Comparison of ENCODE assay signal across 1 cellular context in the genomic region with DNA sequence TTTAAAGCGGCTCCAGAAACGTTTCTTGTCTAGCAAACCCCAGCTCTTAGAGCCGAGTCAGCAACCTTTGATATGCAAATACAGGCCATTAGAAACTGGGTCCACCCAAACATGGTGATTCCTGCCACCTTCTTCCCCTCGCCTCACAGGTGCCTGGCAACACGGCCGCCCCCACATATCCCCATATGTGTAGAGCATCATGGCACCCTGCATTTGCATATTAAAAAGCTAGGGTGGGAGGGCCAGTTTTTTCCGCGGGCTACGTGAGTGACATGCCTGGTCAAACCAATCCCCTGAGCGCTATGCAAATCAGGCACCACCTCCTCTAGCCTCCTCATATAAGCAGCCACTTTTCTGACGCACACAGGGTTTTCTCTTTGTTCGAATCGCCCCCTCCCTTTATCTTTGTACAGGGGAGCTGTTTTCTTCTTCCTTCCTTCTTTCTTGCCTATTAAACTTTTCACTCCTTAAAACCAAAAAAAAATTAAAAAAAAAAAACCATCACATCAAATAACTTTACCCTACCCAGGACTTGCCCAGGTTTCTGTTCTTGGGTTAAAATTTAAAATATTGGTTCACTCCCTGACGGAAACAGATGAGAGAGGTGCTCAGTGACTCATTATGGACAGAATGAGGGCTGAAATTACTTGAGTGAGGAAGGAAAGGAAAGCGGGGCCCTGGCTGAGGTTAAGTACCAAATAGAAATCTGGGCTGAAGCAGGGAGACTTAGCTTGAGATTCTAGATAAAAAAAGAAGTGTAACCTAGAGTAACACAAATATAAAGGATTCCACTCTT.
TF ChIP-seq lines count a peak whose summit lies in the region.

No MANE protein-coding gene starts in this region.

TF ChIP-seq in GM12878, 131 proteins besides CTCF, POLR2A, EP300 and RAD21:
- TF ChIP-seq, protein P1, sequence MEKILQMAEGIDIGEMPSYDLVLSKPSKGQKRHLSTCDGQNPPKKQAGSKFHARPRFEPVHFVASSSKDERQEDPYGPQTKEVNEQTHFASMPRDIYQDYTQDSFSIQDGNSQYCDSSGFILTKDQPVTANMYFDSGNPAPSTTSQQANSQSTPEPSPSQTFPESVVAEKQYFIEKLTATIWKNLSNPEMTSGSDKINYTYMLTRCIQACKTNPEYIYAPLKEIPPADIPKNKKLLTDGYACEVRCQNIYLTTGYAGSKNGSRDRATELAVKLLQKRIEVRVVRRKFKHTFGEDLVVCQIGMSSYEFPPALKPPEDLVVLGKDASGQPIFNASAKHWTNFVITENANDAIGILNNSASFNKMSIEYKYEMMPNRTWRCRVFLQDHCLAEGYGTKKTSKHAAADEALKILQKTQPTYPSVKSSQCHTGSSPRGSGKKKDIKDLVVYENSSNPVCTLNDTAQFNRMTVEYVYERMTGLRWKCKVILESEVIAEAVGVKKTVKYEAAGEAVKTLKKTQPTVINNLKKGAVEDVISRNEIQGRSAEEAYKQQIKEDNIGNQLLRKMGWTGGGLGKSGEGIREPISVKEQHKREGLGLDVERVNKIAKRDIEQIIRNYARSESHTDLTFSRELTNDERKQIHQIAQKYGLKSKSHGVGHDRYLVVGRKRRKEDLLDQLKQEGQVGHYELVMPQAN (conservative IDR thresholded peaks at IDR 0.05), result no peak
- TF ChIP-seq ETV6 (conservative IDR thresholded peaks at IDR 0.05 in 1 of 2, IDR thresholded peaks at IDR 0.05 in 1 of 2; ENCODE audit: borderline replicate concordance in 1 of 2, low read depth in 1 of 2), result 0 out of 4 replicates have a peak, but pooled peaks of 1 of the 2 experiments have one; percentile 51
- no peak for TF ChIP-seq SUPT20H (IDR thresholded peaks at IDR 0.05; ENCODE audit: borderline replicate concordance, control insufficient read depth, low read depth, low read length)
- TF ChIP-seq JUNB (IDR thresholded peaks at IDR 0.05), result peak; percentile 65
- TF ChIP-seq YY1 (IDR thresholded peaks at IDR 0.05; ENCODE audit: low read depth, low read length), result peak; percentile 40; the same call in 1 of the 2 replicates
- TF ChIP-seq, protein P2, sequence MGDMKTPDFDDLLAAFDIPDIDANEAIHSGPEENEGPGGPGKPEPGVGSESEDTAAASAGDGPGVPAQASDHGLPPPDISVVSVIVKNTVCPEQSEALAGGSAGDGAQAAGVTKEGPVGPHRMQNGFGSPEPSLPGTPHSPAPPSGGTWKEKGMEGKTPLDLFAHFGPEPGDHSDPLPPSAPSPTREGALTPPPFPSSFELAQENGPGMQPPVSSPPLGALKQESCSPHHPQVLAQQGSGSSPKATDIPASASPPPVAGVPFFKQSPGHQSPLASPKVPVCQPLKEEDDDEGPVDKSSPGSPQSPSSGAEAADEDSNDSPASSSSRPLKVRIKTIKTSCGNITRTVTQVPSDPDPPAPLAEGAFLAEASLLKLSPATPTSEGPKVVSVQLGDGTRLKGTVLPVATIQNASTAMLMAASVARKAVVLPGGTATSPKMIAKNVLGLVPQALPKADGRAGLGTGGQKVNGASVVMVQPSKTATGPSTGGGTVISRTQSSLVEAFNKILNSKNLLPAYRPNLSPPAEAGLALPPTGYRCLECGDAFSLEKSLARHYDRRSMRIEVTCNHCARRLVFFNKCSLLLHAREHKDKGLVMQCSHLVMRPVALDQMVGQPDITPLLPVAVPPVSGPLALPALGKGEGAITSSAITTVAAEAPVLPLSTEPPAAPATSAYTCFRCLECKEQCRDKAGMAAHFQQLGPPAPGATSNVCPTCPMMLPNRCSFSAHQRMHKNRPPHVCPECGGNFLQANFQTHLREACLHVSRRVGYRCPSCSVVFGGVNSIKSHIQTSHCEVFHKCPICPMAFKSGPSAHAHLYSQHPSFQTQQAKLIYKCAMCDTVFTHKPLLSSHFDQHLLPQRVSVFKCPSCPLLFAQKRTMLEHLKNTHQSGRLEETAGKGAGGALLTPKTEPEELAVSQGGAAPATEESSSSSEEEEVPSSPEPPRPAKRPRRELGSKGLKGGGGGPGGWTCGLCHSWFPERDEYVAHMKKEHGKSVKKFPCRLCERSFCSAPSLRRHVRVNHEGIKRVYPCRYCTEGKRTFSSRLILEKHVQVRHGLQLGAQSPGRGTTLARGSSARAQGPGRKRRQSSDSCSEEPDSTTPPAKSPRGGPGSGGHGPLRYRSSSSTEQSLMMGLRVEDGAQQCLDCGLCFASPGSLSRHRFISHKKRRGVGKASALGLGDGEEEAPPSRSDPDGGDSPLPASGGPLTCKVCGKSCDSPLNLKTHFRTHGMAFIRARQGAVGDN (IDR thresholded peaks at IDR 0.05), result no peak
- TF ChIP-seq, protein P3, sequence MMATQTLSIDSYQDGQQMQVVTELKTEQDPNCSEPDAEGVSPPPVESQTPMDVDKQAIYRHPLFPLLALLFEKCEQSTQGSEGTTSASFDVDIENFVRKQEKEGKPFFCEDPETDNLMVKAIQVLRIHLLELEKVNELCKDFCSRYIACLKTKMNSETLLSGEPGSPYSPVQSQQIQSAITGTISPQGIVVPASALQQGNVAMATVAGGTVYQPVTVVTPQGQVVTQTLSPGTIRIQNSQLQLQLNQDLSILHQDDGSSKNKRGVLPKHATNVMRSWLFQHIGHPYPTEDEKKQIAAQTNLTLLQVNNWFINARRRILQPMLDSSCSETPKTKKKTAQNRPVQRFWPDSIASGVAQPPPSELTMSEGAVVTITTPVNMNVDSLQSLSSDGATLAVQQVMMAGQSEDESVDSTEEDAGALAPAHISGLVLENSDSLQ (IDR thresholded peaks at IDR 0.05), result peak; percentile 52
- TF ChIP-seq, protein P4, sequence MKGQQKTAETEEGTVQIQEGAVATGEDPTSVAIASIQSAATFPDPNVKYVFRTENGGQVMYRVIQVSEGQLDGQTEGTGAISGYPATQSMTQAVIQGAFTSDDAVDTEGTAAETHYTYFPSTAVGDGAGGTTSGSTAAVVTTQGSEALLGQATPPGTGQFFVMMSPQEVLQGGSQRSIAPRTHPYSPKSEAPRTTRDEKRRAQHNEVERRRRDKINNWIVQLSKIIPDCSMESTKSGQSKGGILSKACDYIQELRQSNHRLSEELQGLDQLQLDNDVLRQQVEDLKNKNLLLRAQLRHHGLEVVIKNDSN (IDR thresholded peaks at IDR 0.05; ENCODE audit: borderline replicate concordance, extremely low read length, insufficient read depth, low read depth, low read length), result no peak
- TF ChIP-seq SRF (IDR thresholded peaks at IDR 0.05; ENCODE audit: low read depth in 2 of 2, low read length in 2 of 2), result peak; percentile 33 to 73; a peak in 2 of 4 replicates
- TF ChIP-seq, protein P5, sequence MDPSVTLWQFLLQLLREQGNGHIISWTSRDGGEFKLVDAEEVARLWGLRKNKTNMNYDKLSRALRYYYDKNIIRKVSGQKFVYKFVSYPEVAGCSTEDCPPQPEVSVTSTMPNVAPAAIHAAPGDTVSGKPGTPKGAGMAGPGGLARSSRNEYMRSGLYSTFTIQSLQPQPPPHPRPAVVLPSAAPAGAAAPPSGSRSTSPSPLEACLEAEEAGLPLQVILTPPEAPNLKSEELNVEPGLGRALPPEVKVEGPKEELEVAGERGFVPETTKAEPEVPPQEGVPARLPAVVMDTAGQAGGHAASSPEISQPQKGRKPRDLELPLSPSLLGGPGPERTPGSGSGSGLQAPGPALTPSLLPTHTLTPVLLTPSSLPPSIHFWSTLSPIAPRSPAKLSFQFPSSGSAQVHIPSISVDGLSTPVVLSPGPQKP (IDR thresholded peaks at IDR 0.05; ENCODE audit: low read depth, low read length), result no peak
- peak in 1 of 2 experiments; percentile 66; a peak in 2 of 3 replicates for TF ChIP-seq EGR1 (IDR thresholded peaks at IDR 0.05; ENCODE audit: borderline replicate concordance in 1 of 2, low read depth in 2 of 2, low read length in 2 of 2)
- TF ChIP-seq, protein P6, sequence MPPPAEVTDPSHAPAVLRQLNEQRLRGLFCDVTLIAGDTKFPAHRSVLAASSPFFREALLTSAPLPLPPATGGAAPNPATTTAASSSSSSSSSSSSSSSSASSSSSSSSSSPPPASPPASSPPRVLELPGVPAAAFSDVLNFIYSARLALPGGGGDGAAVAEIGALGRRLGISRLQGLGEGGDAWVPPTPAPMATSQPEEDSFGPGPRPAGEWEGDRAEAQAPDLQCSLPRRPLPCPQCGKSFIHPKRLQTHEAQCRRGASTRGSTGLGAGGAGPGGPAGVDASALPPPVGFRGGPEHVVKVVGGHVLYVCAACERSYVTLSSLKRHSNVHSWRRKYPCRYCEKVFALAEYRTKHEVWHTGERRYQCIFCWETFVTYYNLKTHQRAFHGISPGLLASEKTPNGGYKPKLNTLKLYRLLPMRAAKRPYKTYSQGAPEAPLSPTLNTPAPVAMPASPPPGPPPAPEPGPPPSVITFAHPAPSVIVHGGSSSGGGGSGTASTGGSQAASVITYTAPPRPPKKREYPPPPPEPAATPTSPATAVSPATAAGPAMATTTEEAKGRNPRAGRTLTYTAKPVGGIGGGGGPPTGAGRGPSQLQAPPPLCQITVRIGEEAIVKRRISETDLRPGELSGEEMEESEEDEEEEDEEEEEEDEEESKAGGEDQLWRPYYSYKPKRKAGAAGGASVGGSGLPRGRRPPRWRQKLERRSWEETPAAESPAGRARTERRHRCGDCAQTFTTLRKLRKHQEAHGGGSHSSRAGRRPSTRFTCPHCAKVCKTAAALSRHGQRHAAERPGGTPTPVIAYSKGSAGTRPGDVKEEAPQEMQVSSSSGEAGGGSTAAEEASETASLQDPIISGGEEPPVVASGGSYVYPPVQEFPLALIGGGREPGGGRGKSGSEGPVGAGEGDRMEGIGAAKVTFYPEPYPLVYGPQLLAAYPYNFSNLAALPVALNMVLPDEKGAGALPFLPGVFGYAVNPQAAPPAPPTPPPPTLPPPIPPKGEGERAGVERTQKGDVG (CRISPR knock-in tag; IDR thresholded peaks at IDR 0.05), result no peak
- TF ChIP-seq, protein P7, sequence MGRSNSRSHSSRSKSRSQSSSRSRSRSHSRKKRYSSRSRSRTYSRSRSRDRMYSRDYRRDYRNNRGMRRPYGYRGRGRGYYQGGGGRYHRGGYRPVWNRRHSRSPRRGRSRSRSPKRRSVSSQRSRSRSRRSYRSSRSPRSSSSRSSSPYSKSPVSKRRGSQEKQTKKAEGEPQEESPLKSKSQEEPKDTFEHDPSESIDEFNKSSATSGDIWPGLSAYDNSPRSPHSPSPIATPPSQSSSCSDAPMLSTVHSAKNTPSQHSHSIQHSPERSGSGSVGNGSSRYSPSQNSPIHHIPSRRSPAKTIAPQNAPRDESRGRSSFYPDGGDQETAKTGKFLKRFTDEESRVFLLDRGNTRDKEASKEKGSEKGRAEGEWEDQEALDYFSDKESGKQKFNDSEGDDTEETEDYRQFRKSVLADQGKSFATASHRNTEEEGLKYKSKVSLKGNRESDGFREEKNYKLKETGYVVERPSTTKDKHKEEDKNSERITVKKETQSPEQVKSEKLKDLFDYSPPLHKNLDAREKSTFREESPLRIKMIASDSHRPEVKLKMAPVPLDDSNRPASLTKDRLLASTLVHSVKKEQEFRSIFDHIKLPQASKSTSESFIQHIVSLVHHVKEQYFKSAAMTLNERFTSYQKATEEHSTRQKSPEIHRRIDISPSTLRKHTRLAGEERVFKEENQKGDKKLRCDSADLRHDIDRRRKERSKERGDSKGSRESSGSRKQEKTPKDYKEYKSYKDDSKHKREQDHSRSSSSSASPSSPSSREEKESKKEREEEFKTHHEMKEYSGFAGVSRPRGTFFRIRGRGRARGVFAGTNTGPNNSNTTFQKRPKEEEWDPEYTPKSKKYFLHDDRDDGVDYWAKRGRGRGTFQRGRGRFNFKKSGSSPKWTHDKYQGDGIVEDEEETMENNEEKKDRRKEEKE (IDR thresholded peaks at IDR 0.05), result no peak
- TF ChIP-seq EZH2 (IDR thresholded peaks at IDR 0.05; ENCODE audit: borderline replicate concordance, control insufficient read depth, low read depth, low read length), result no peak
- 0 out of 2 replicates have a peak, but pooled peaks have one; percentile 21 for TF ChIP-seq EED (IDR thresholded peaks at IDR 0.05; ENCODE audit: low read depth)
- TF ChIP-seq FOS (IDR thresholded peaks at IDR 0.05; ENCODE audit: borderline replicate concordance, extremely low read depth, insufficient read length), result no peak
- TF ChIP-seq RUNX3 (IDR thresholded peaks at IDR 0.05; ENCODE audit: low read length), result peak; percentile 35; the same call in 1 of the 2 replicates
- TF ChIP-seq CREM (IDR thresholded peaks at IDR 0.05; ENCODE audit: low read depth), result no peak
- no peak for TF ChIP-seq SMARCA5 (IDR thresholded peaks at IDR 0.05)
- TF ChIP-seq POLR2AphosphoS5 (IDR thresholded peaks at IDR 0.05; ENCODE audit: low read length), result no peak
- peak; percentile 21; the same call in 1 of the 2 replicates for TF ChIP-seq CREB1 (IDR thresholded peaks at IDR 0.05; ENCODE audit: low read depth)
TF ChIP-seq in GM12878: peak in this region for 9.
